29 cellular contexts compared by ENCODE assay signal in genomic region chr10:23829556-23829955, GRCh38.
"Had no signal": no experiment of that assay in that cellular context is flagged by ENCODE, and none has a peak within 500 bp of the region (broad histone marks: within the 10 kb centered on the region; RNA-seq: fewer than 3 reads in every experiment).

No MANE protein-coding gene starts in this region.

- H3K27me3 ChIP-seq: left lung, pancreas, stomach, testis, thyroid gland, transverse colon, upper lobe of left lung, vagina had no signal

- H3K9me3 Mint-ChIP-seq: nephron, neural crest cell had no signal

- H3K4me1 ChIP-seq: left lung, lower lobe of right lung, prostate gland, testis, thyroid gland, transverse colon, upper lobe of left lung, vagina had no signal

- H3K9me3 ChIP-seq: left lung, lower lobe of right lung, pancreas, prostate gland, stomach, testis, thyroid gland, transverse colon, upper lobe of left lung, vagina had no signal

- H3K36me3 Mint-ChIP-seq: naive thymus-derived CD8-positive, alpha-beta T cell; stimulated activated naive B cell treated with anti-CD40 and anti-IgM and Interleukin-4, amounts not matched to agents 10 μg/mL and 1 μg/mL and 100 μg/mL, for 72 hours had no signal

- DNase-seq: kidney; left colon; left lung; lower lobe of right lung; mammary epithelial cell; mesenchymal stem cell; naive thymus-derived CD8-positive, alpha-beta T cell; nucleus accumbens; pancreas; posterior cingulate gyrus; retina; right cardiac atrium; stimulated activated CD4-positive, alpha-beta T cell treated with anti-CD3 and anti-CD28 coated beads, Interleukin-12 subunit alpha, Interleukin-12 subunit beta, amount 100 ng/mL, for 4 hours; stimulated activated CD4-positive, alpha-beta T cell treated with anti-CD3 and anti-CD28 coated beads, Interleukin-15, amount 100 ng/mL, for 24 hours; stimulated activated CD4-positive, alpha-beta T cell treated with anti-CD3 and anti-CD28 coated beads, Interleukin-2, amount 100 ng/mL, for 24 hours; stimulated activated CD4-positive, alpha-beta T cell treated with anti-CD3 and anti-CD28 coated beads, Interleukin-4, amount 100 ng/mL, for 1 hour; stimulated activated naive B cell treated with anti-CD40 and anti-IgM and Interleukin-4, amounts not matched to agents 10 μg/mL and 1 μg/mL and 100 μg/mL, for 72 hours; stimulated activated naive CD8-positive, alpha-beta T cell treated with anti-CD3 and anti-CD28 coated beads, Interleukin-15, Interleukin-2, amounts not matched to agents 100 U/mL and 50 U/mL, for 24 hours; stomach; testis; thyroid gland; transverse colon; upper lobe of left lung had no signal

- H3K27ac ChIP-seq: left lung, lower lobe of right lung, pancreas, prostate gland, skin epidermis, stomach, testis, thyroid gland, transverse colon, upper lobe of left lung, vagina had no signal

- ATAC-seq: left colon; left lung; lower lobe of right lung; naive thymus-derived CD8-positive, alpha-beta T cell; right cardiac atrium; sciatic nerve; stimulated activated naive B cell treated with anti-CD40 and anti-IgM and Interleukin-4, amounts not matched to agents 10 μg/mL and 1 μg/mL and 100 μg/mL, for 72 hours; stimulated activated naive CD8-positive, alpha-beta T cell treated with anti-CD3 and anti-CD28 coated beads, Interleukin-15, Interleukin-2, amounts not matched to agents 100 U/mL and 50 U/mL, for 24 hours had no signal

- H3K4me3 ChIP-seq: left lung, lower lobe of right lung, pancreas, prostate gland, skin epidermis, stomach, testis, thyroid gland, transverse colon, upper lobe of left lung, vagina had no signal

- H3K27ac Mint-ChIP-seq: naive thymus-derived CD8-positive, alpha-beta T cell; nephron; stimulated activated naive B cell treated with anti-CD40 and anti-IgM and Interleukin-4, amounts not matched to agents 10 μg/mL and 1 μg/mL and 100 μg/mL, for 72 hours had no signal

- H3K36me3 ChIP-seq: left lung, lower lobe of right lung, pancreas, prostate gland, stomach, thyroid gland, transverse colon, upper lobe of left lung, vagina had no signal
